16 cellular contexts compared by ENCODE assay signal in the genomic region with DNA sequence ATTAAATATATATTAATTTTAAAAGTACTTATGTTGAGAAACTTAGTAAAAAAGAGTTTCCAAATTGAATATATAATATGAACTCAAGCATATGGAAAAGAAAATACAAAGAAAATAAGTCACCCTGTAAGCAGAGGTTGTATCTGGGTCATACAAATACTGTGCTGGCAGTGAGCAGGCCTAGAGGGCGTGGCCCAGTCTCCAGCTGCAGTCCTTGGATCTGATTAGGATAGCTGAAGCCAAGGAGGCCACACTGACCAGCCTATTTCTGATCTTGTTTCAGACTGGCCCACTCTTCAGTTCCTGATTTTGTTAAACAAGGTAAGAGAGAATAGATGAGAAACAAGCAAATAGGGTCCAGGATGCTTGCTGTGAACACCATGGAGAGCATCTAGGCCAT.
DNase-seq lines count a peak whose midpoint lies in the region; ATAC-seq and TF ChIP-seq lines count a peak whose summit lies in the region.
"Had no signal": no experiment of that assay in that cellular context is flagged by ENCODE, and none has a peak within 500 bp of the region (broad histone marks: within the 10 kb centered on the region; RNA-seq: fewer than 3 reads in every experiment).

No MANE protein-coding gene starts in this region.

- TF ChIP-seq POLR2A in gastrocnemius medialis (IDR thresholded peaks at IDR 0.05), result no peak

- peaks cover 5 to 15% of the 10 kb centered on the region in 2 donors for H3K4me1 ChIP-seq in gastrocnemius medialis
- no peaks in the 10 kb centered on the region for H3K4me1 ChIP-seq in A673 (ENCODE audit: insufficient read depth, low read length, poor library complexity, severe bottlenecking)
- H3K4me1 ChIP-seq: SJSA1 had no signal

- CTCF ChIA-PET in A673 (lab: Charles Lee), result no interaction called here

- no peak overlapping the region for H3K27ac ChIP-seq in gastrocnemius medialis
- no peak overlapping the region for H3K27ac ChIP-seq in A673 (ENCODE audit: low read depth, low read length, poor library complexity, severe bottlenecking)
- H3K27ac ChIP-seq: 22Rv1, PC-9, SJSA1 had no signal

- H3K36me3 ChIP-seq in MG63 (no peaks in the 10 kb centered on the region), gastrocnemius medialis (no peaks in the 10 kb centered on the region), A673 (ENCODE audit: insufficient read depth, low read length, poor library complexity, severe bottlenecking) (no peaks in the 10 kb centered on the region)
- H3K36me3 ChIP-seq: SJSA1 had no signal

- H3K9me3 ChIP-seq in MG63, result no peaks in the 10 kb centered on the region; the same call in 1 of the 2 replicates
- no peaks in the 10 kb centered on the region for H3K9me3 ChIP-seq in gastrocnemius medialis
- H3K9me3 ChIP-seq in A673 (ENCODE audit: low read depth, low read length, poor library complexity, severe bottlenecking), result peaks cover 16% of the 10 kb centered on the region
- H3K9me3 ChIP-seq: SJSA1 had no signal

- TF ChIP-seq CTCF in fibroblast of mammary gland (conservative IDR thresholded peaks at IDR 0.05; ENCODE audit: control insufficient read depth, insufficient read depth, low read depth, low read length), result no peak
- TF ChIP-seq CTCF in gastrocnemius medialis (IDR thresholded peaks at IDR 0.05 in 4 of 5, conservative IDR thresholded peaks at IDR 0.05 in 1 of 5), result no peak
- no peak for TF ChIP-seq CTCF in GM13977 (IDR thresholded peaks at IDR 0.05; ENCODE audit: extremely low read depth, insufficient read depth, missing control alignments)
- TF ChIP-seq CTCF in A673 (conservative IDR thresholded peaks at IDR 0.05; ENCODE audit: low read depth, low read length), result no peak

- POLR2A ChIA-PET in A673 (lab: Charles Lee; ENCODE audit: low non-redundant PET), result interaction anchor here (0.6 kb wide), 1 partner anchor 222 kb away, joined by 3 read pairs; no protein-coding TSS in a partner anchor

- intact Hi-C loops in gastrocnemius medialis (cut with DNase I; ENCODE audit: low total_unique reads), result no loop called here
- intact Hi-C loops in A673 (cut with micrococcal nuclease; ENCODE audit: unreplicated experiment), result no loop called here

- in situ Hi-C loops in gastrocnemius medialis (cut with MboI; ENCODE audit: low sequenced_read_pairs in 4 of 4) (no loop called here), GM13977 (cut with MboI; ENCODE audit: low pct_unique_long_range_greater_than_20kb, low sequenced_read_pairs, unreplicated experiment) (no loop called here)

- BruUV-seq in A673 (replicated peaks; lab: Mats Ljungman, UMichigan), result no TSS peak

- no peaks in the 10 kb centered on the region for H3K27me3 ChIP-seq in MG63
- no peaks in the 10 kb centered on the region for H3K27me3 ChIP-seq in gastrocnemius medialis
- no peaks in the 10 kb centered on the region for H3K27me3 ChIP-seq in A673 (replicated peaks; ENCODE audit: insufficient read depth, low read depth, low read length, poor library complexity)
- H3K27me3 ChIP-seq: SJSA1 had no signal

- H3K4me3 ChIP-seq in MG63 (no peak overlapping the region), fibroblast of mammary gland (ENCODE audit: control insufficient read depth, low read depth, low read length) (no peak overlapping the region), gastrocnemius medialis (no peak overlapping the region), A673 (ENCODE audit: low read depth, low read length, poor library complexity, severe bottlenecking) (no peak overlapping the region)
- H3K4me3 ChIP-seq: PC-9, SJSA1 had no signal

- peak; percentile 69 to 76 for ATAC-seq in gastrocnemius medialis

- DNase-seq in NCI-H82 (lab: John Stamatoyannopoulos, UW) (peak; percentile 7), NCI-H82 treated with DMSO at 0.1 percent for 48 hours (lab: John Stamatoyannopoulos, UW; ENCODE audit: unreplicated experiment) (no peak), MG63 (peak; percentile 31), fibroblast of mammary gland (ENCODE audit: low read depth) (peak; percentile 16), gastrocnemius medialis (peak; percentile 16 to 42), GM13977 (ENCODE audit: low spot score) (no peak), A673 (ENCODE audit: low spot score) (no peak), anterior cingulate cortex (lab: John Stamatoyannopoulos, UW) (no peak)
- DNase-seq: DMS79 treated with DMSO at 0.1 percent for 48 hours, NCI-H1105, NCI-H2081, NCI-H446 treated with DMSO at 0.1 percent for 48 hours, NCI-H69, PC-9 had no signal

Comparison
In these comparisons a context has a peak if more than half of its experiments do, and no peak if none do; other contexts are left out.
1. DNase-seq: peak in NCI-H82 (single experiment), MG63 (single experiment), fibroblast of mammary gland (single experiment) and gastrocnemius medialis (2 of 2); none in NCI-H82 treated with DMSO at 0.1 percent for 48 hours (single experiment), GM13977 (single experiment), A673 (single experiment) and anterior cingulate cortex (0 of 58).